1 cellular context compared by ENCODE assay signal in the genomic region with DNA sequence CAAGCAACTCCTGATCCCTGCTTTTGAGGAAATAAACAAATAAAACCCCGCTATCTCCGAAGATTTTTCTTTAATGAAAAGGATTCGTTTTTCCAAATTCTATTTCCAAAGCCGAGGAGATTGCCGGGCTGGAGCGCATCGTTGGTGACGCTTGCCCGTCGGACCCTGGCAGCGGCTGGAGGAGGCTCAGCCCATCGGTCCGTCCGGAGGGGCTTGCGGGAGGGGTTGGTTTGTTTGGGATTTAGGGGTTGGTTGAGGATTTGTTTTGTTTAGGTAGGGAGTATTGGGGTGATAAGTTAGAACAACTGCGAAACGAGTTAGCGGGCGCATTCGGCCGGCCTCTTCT.
TF ChIP-seq lines count a peak whose summit lies in the region.

No MANE protein-coding gene starts in this region.

TF ChIP-seq in GM23338, 12 proteins besides CTCF, POLR2A, EP300 and RAD21 (continued from another document):
- TF ChIP-seq, protein P1, sequence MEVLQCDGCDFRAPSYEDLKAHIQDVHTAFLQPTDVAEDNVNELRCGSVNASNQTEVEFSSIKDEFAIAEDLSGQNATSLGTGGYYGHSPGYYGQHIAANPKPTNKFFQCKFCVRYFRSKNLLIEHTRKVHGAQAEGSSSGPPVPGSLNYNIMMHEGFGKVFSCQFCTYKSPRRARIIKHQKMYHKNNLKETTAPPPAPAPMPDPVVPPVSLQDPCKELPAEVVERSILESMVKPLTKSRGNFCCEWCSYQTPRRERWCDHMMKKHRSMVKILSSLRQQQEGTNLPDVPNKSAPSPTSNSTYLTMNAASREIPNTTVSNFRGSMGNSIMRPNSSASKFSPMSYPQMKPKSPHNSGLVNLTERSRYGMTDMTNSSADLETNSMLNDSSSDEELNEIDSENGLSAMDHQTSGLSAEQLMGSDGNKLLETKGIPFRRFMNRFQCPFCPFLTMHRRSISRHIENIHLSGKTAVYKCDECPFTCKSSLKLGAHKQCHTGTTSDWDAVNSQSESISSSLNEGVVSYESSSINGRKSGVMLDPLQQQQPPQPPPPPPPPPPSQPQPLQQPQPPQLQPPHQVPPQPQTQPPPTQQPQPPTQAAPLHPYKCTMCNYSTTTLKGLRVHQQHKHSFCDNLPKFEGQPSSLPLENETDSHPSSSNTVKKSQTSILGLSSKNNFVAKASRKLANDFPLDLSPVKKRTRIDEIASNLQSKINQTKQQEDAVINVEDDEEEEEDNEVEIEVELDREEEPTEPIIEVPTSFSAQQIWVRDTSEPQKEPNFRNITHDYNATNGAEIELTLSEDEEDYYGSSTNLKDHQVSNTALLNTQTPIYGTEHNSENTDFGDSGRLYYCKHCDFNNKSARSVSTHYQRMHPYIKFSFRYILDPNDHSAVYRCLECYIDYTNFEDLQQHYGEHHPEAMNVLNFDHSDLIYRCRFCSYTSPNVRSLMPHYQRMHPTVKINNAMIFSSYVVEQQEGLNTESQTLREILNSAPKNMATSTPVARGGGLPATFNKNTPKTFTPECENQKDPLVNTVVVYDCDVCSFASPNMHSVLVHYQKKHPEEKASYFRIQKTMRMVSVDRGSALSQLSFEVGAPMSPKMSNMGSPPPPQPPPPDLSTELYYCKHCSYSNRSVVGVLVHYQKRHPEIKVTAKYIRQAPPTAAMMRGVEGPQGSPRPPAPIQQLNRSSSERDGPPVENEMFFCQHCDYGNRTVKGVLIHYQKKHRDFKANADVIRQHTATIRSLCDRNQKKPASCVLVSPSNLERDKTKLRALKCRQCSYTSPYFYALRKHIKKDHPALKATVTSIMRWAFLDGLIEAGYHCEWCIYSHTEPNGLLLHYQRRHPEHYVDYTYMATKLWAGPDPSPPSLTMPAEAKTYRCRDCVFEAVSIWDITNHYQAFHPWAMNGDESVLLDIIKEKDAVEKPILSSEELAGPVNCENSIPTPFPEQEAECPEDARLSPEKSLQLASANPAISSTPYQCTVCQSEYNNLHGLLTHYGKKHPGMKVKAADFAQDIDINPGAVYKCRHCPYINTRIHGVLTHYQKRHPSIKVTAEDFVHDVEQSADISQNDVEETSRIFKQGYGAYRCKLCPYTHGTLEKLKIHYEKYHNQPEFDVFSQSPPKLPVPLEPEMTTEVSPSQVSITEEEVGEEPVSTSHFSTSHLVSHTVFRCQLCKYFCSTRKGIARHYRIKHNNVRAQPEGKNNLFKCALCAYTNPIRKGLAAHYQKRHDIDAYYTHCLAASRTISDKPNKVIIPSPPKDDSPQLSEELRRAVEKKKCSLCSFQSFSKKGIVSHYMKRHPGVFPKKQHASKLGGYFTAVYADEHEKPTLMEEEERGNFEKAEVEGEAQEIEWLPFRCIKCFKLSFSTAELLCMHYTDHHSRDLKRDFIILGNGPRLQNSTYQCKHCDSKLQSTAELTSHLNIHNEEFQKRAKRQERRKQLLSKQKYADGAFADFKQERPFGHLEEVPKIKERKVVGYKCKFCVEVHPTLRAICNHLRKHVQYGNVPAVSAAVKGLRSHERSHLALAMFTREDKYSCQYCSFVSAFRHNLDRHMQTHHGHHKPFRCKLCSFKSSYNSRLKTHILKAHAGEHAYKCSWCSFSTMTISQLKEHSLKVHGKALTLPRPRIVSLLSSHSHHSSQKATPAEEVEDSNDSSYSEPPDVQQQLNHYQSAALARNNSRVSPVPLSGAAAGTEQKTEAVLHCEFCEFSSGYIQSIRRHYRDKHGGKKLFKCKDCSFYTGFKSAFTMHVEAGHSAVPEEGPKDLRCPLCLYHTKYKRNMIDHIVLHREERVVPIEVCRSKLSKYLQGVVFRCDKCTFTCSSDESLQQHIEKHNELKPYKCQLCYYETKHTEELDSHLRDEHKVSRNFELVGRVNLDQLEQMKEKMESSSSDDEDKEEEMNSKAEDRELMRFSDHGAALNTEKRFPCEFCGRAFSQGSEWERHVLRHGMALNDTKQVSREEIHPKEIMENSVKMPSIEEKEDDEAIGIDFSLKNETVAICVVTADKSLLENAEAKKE (CRISPR knock-in tag; IDR thresholded peaks at IDR 0.05), result no peak
- peak; percentile 95 for TF ChIP-seq EZH2 (IDR thresholded peaks at IDR 0.05; ENCODE audit: low read depth, unreplicated experiment)
